ENCODE assay signal across 8 cellular contexts in the genomic region with DNA sequence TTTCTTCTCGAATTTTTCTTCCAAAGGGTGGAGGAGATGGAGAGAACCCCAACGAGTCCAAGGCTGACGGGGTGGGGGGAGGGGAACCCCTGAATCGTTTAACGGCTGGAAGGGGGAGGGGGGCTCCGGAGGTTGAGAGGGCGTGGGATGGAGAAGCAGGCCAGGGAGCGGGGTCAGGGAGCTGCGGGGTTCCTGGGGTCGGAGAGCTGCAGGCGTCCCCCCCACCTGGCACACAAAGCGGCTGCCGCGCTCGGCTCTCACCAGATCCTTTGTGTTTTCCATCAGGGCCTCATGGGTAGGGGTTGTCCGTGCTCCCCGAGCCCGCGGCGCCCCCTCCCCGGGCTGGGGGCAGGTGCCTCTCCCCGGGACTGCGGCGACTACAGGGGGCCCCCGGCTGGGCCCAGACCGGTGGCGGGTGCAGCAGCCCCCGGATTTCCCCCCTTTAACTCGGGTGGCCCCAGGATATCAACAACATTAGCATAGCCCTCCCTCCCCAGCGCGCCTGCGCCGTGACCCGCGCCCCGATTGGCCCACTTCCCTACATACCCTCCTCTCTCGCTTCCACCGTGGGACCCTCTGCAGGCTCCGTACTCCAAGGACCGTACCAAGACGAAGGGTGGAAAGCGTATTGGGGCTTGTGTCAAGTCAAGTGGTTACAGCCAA. TPM values are rescaled to one million over a fixed set of nuclear protein-coding genes. Genes with fewer than 3 reads are reported as not detected.
DNase-seq lines count a peak whose midpoint lies in the region; ATAC-seq and FAIRE-seq lines count a peak whose summit lies in the region.

A gene (minus strand): TSS at position 476 of the 663 bp plus-strand sequence. CDS start 34,888 bp downstream, outside the sequence.

- no peaks in the 10 kb centered on the region for H3K36me3 ChIP-seq in CD8-positive, alpha-beta memory T cell (ENCODE audit: insufficient read depth, low read length)
- no peaks in the 10 kb centered on the region for H3K36me3 ChIP-seq in endocrine pancreas (ENCODE audit: control insufficient read depth, insufficient read depth, low read length)
- H3K36me3 ChIP-seq in mesendoderm (ENCODE audit: control insufficient read depth, insufficient read depth, low read length), result no peaks in the 10 kb centered on the region

- H3K4me3 ChIP-seq in CD8-positive, alpha-beta memory T cell (ENCODE audit: low read length), result peak within 1 kb of the TSS; percentile 99
- peak within 1 kb of the TSS; percentile 77 for H3K4me3 ChIP-seq in endocrine pancreas (ENCODE audit: control insufficient read depth, insufficient read depth, low read length)
- H3K4me3 ChIP-seq in mesendoderm (ENCODE audit: low read length), result peak within 1 kb of the TSS; percentile 98

- no peak within 1 kb of the TSS for H2BK15ac ChIP-seq in mesendoderm (replicated peaks; ENCODE audit: low read depth)

- CTCF ChIA-PET in CD8-positive, alpha-beta memory T cell (lab: Charles Lee), result no interaction called here

- H3K27ac ChIP-seq in CD8-positive, alpha-beta memory T cell (ENCODE audit: low read depth, low read length), result peak within 1 kb of the TSS; percentile 94
- peak within 1 kb of the TSS; percentile 93 for H3K27ac ChIP-seq in mesendoderm (ENCODE audit: low read depth, low read length)

- no peaks in the 10 kb centered on the region for H3K9me3 Mint-ChIP-seq in CD8-positive, alpha-beta memory T cell

- peaks cover 17% of the 10 kb centered on the region for H3K79me1 ChIP-seq in mesendoderm (ENCODE audit: low read length)

- H3K27me3 ChIP-seq in CD8-positive, alpha-beta memory T cell (ENCODE audit: insufficient read depth, low read length, poor library complexity, severe bottlenecking), result no peaks in the 10 kb centered on the region
- H3K27me3 ChIP-seq in endocrine pancreas (ENCODE audit: control insufficient read depth, insufficient read depth, low read length) (no peaks in the 10 kb centered on the region), mesendoderm (ENCODE audit: insufficient read depth, low read length, poor library complexity) (no peaks in the 10 kb centered on the region)

- H3K23ac ChIP-seq in mesendoderm (ENCODE audit: low read length), result no peak within 1 kb of the TSS

- peak within 1 kb of the TSS; percentile 96 for H3K56ac ChIP-seq in mesendoderm (ENCODE audit: low read length)

- WGBS in mesendoderm (ENCODE audit: extremely low coverage, insufficient coverage, low lambda C conversion rate), result no CpG with 5 or more reads among the region's 42 CpGs

- H3K27ac Mint-ChIP-seq in CD8-positive, alpha-beta memory T cell, result peak within 1 kb of the TSS; percentile 97 to 99 (median 98)

- H3K9ac ChIP-seq in endocrine pancreas (ENCODE audit: control insufficient read depth, insufficient read depth, low read length) (peak within 1 kb of the TSS; percentile 86), mesendoderm (ENCODE audit: low read length) (peak within 1 kb of the TSS; percentile 94)

- H3K36me3 Mint-ChIP-seq in CD8-positive, alpha-beta memory T cell, result peaks cover 0 to 62% (median 9%) of the 10 kb centered on the region in 3 donors

- no peak within 1 kb of the TSS for H2BK120ac ChIP-seq in mesendoderm (ENCODE audit: low read depth, low read length)

- POLR2A ChIA-PET in CD8-positive, alpha-beta memory T cell (lab: Charles Lee), result interaction anchor here (1.4 kb wide), 1 partner anchor 139 kb away, joined by 4 read pairs; a partner anchor contains a TSS

- H2AK5ac ChIP-seq in mesendoderm (ENCODE audit: low read length), result no peak within 1 kb of the TSS

- peak within 1 kb of the TSS; percentile 96 to 99 (median 98) for H3K4me3 Mint-ChIP-seq in CD8-positive, alpha-beta memory T cell

- peak within 1 kb of the TSS; percentile 100 for H3K4ac ChIP-seq in mesendoderm (ENCODE audit: low read depth, low read length)

- peak within 1 kb of the TSS; percentile 94 for H2BK5ac ChIP-seq in mesendoderm (ENCODE audit: low read length)

- peak; percentile 94 to 98 (median 96) for DNase-seq in CD8-positive, alpha-beta memory T cell
- DNase-seq in HTR-8/SVneo (ENCODE audit: insufficient read length, low spot score) (peak; percentile 100), NOMO-1 treated with dmso at 0.1 percent for 144 hours (lab: John Stamatoyannopoulos, UW; ENCODE audit: unreplicated experiment) (peak; percentile 97), mesendoderm (peak; percentile 99)
- peak; percentile 88 for DNase-seq in activated CD8-positive, alpha-beta memory T cell treated with anti-CD3 and anti-CD28 coated beads, Interleukin-2, amount 50 U/mL, for 1 hour (ENCODE audit: extremely low read depth)
- peak; percentile 86 for DNase-seq in stimulated activated CD8-positive, alpha-beta memory T cell treated with anti-CD3 and anti-CD28 coated beads, Interleukin-12 subunit alpha, Interleukin-12 subunit beta, amount 100 ng/mL, for 4 hours (ENCODE audit: low read depth)

- H3K4me2 ChIP-seq in mesendoderm (ENCODE audit: low read length), result peak within 1 kb of the TSS; percentile 80

- peak within 1 kb of the TSS; percentile 77 for H4K8ac ChIP-seq in mesendoderm (ENCODE audit: low read depth, low read length)

- no peaks in the 10 kb centered on the region for H3K9me3 ChIP-seq in CD8-positive, alpha-beta memory T cell (ENCODE audit: low read length)
- no peaks in the 10 kb centered on the region for H3K9me3 ChIP-seq in endocrine pancreas (ENCODE audit: control insufficient read depth, low read length)

- peak within 1 kb of the TSS; percentile 89 for H3K18ac ChIP-seq in mesendoderm (ENCODE audit: low read length)

- H4K5ac ChIP-seq in mesendoderm (ENCODE audit: low read length), result peak within 1 kb of the TSS; percentile 87

- peaks cover 58 to 82% (median 69%) of the 10 kb centered on the region in 3 donors for H3K4me1 Mint-ChIP-seq in CD8-positive, alpha-beta memory T cell

- peaks cover 49% of the 10 kb centered on the region for H3K4me1 ChIP-seq in CD8-positive, alpha-beta memory T cell (ENCODE audit: insufficient read depth, low read length)
- H3K4me1 ChIP-seq in endocrine pancreas (ENCODE audit: control insufficient read depth, insufficient read depth, low read length) (peaks cover 14% of the 10 kb centered on the region), mesendoderm (ENCODE audit: control insufficient read depth, low read depth, low read length) (peaks cover 2% of the 10 kb centered on the region)

- H3K79me2 ChIP-seq in mesendoderm (ENCODE audit: control insufficient read depth, insufficient read depth, low read length), result peaks cover 65% of the 10 kb centered on the region

- ATAC-seq in GM21360 (IDR thresholded peaks at IDR 0.05; ENCODE audit: unreplicated experiment), result peak; percentile 68

- no peak for FAIRE-seq in HTR-8/SVneo (lab: Jason Lieb, UNC)

- H3K27me3 Mint-ChIP-seq in CD8-positive, alpha-beta memory T cell, result peaks cover 0 to 2% of the 10 kb centered on the region in 2 donors

RNA-seq across cellular contexts. Expression of the gene that starts here (rescaled TPM):
- 1 to 10 TPM; 8.8 to 9.0 TPM for total RNA-seq in CD8-positive, alpha-beta memory T cell
- 3.3 TPM for polyA plus RNA-seq in CD8-positive, alpha-beta memory T cell
- polyA plus RNA-seq in mesendoderm (2013, experiment 1 of 2), result 20.7 TPM
- 20.6 TPM for polyA plus RNA-seq in mesendoderm (2013, experiment 2 of 2)

Comparison
In these comparisons a context has a peak if more than half of its experiments do, and no peak if none do; other contexts are left out.
1. Peak in every context shown above with its lines: DNase-seq, ATAC-seq, H3K4me3 ChIP-seq and H3K27ac ChIP-seq.